In genomic region chr4:106401157-106401556, GRCh38 we compare ENCODE assay signal across 4 cellular contexts.
TF ChIP-seq lines count a peak whose summit lies in the region.

No MANE protein-coding gene starts in this region.

TF ChIP-seq in SK-N-SH, 30 proteins besides CTCF, POLR2A, EP300 and RAD21 (continued from another document):
- TF ChIP-seq ELF1 (IDR thresholded peaks at IDR 0.05): no peak
- no peak for TF ChIP-seq PBX3 (IDR thresholded peaks at IDR 0.05)

TF ChIP-seq in SK-N-SH treated with all-trans-retinoic acid at 6 μM for 48 hours, 23 proteins besides CTCF, POLR2A, EP300 and RAD21:
- TF ChIP-seq TSHZ2 (CRISPR knock-in tag; IDR thresholded peaks at IDR 0.05) (no peak), ZNF565 (CRISPR knock-in tag; conservative IDR thresholded peaks at IDR 0.05; ENCODE audit: low read depth) (no peak)
TF ChIP-seq in SK-N-SH treated with all-trans-retinoic acid at 6 μM for 48 hours: peak in this region for 0.

TF ChIP-seq in A549, 52 proteins besides CTCF, POLR2A, EP300 and RAD21 (continued from another document):
- 0 out of 2 replicates have a peak, but pooled peaks have one; percentile 8 for TF ChIP-seq USF2 (IDR thresholded peaks at IDR 0.05)

TF ChIP-seq in IMR-90, 13 proteins besides CTCF, POLR2A, EP300 and RAD21 (continued from another document):
- TF ChIP-seq MXI1 (IDR thresholded peaks at IDR 0.05; ENCODE audit: borderline replicate concordance, low read depth, low read length) (no peak), FOS (IDR thresholded peaks at IDR 0.05; ENCODE audit: low read depth, low read length) (no peak)
